ENCODE assay signal across 8 cellular contexts in genomic region chr1:239976130-239976968, GRCh38.
DNase-seq lines count a peak whose midpoint lies in the region; ATAC-seq and TF ChIP-seq lines count a peak whose summit lies in the region.

No MANE protein-coding gene starts in this region.

- no peak overlapping the region for H3K4me3 ChIP-seq in ovary

- TF ChIP-seq CTCF in C4-2B (conservative IDR thresholded peaks at IDR 0.05) (peak; percentile 98), ovary (IDR thresholded peaks at IDR 0.05) (peak; percentile 66 to 72 (median 66))

- no peak for TF ChIP-seq POLR2A in GM18505 (IDR thresholded peaks at IDR 0.05; ENCODE audit: borderline replicate concordance, extremely low read depth, insufficient read depth, insufficient read length)
- no peak for TF ChIP-seq POLR2A in ovary (IDR thresholded peaks at IDR 0.05)

- DNase-seq in NCI-H2171 (lab: John Stamatoyannopoulos, UW) (peak; percentile 14), fibroblast of peridontal ligament (ENCODE audit: extremely low read depth) (peak; percentile 76), ovary (peak in 4 of 5 donors; percentile 52 to 64 (median 59)), GF-D8 (lab: John Stamatoyannopoulos, UW) (no peak)
- DNase-seq in activated CD8-positive, alpha-beta memory T cell treated with anti-CD3 and anti-CD28 coated beads, Interleukin-2, amount 50 U/mL, for 4 hours, result peak; percentile 47

- intact Hi-C loops in ovary (cut with DNase I), result no loop called here

- H3K27me3 ChIP-seq in ovary, result no peaks in the 10 kb centered on the region

- TF ChIP-seq EP300 in ovary (IDR thresholded peaks at IDR 0.05), result no peak

- no peaks in the 10 kb centered on the region for H3K4me1 ChIP-seq in ovary (ENCODE audit: insufficient read depth)

- WGBS in ovary, 3 donors, result 26 to 33% (median 31%) methylated on average over 5 of the region's 5 CpGs

- ATAC-seq in GM18505 (IDR thresholded peaks at IDR 0.05; ENCODE audit: unreplicated experiment) (peak; percentile 94), HG02870 (IDR thresholded peaks at IDR 0.05; ENCODE audit: unreplicated experiment) (peak; percentile 90)

- H3K27ac ChIP-seq in C4-2B, result no peak overlapping the region
- H3K27ac ChIP-seq in ovary, result no peak overlapping the region

- no peaks in the 10 kb centered on the region for H3K36me3 ChIP-seq in ovary

- no peaks in the 10 kb centered on the region for H3K9me3 ChIP-seq in ovary
